ENCODE assay signal across 1 cellular context in genomic region chr10:5814110-5815107, GRCh38.
TF ChIP-seq lines count a peak whose summit lies in the region.

No MANE protein-coding gene starts in this region.

TF ChIP-seq in H1, 55 proteins besides CTCF, POLR2A, EP300 and RAD21:
- TF ChIP-seq POLR2AphosphoS5 (IDR thresholded peaks at IDR 0.05; ENCODE audit: low read depth, low read length): peak; percentile 78
- peak; percentile 70; the same call in 1 of the 2 replicates for TF ChIP-seq BACH1 (IDR thresholded peaks at IDR 0.05; ENCODE audit: low read length)
- TF ChIP-seq SIN3A (conservative IDR thresholded peaks at IDR 0.05 in 1 of 2, IDR thresholded peaks at IDR 0.05 in 1 of 2; ENCODE audit: low read depth in 1 of 2, low read length in 2 of 2): 0 out of 4 replicates have a peak, but pooled peaks of 1 of the 2 experiments have one; percentile 34
- peak; percentile 25; the same call in 1 of the 2 replicates for TF ChIP-seq E2F6 (IDR thresholded peaks at IDR 0.05)
- peak; percentile 96 for TF ChIP-seq MAFK (IDR thresholded peaks at IDR 0.05; ENCODE audit: low read depth, low read length)
- TF ChIP-seq HDAC6 (IDR thresholded peaks at IDR 0.05; ENCODE audit: low read depth, low read length): no peak
- TF ChIP-seq MAX (IDR thresholded peaks at IDR 0.05): peak; percentile 35; the same call in 1 of the 2 replicates
- TF ChIP-seq CEBPB (IDR thresholded peaks at IDR 0.05; ENCODE audit: low read depth, low read length): no peak
- no peak for TF ChIP-seq KDM1A (IDR thresholded peaks at IDR 0.05; ENCODE audit: borderline replicate concordance, low read length)
- no peak for TF ChIP-seq JUND (IDR thresholded peaks at IDR 0.05; ENCODE audit: low read length)
TF ChIP-seq in H1: peak in this region for 6.
